16 cellular contexts compared by ENCODE assay signal in the genomic region with DNA sequence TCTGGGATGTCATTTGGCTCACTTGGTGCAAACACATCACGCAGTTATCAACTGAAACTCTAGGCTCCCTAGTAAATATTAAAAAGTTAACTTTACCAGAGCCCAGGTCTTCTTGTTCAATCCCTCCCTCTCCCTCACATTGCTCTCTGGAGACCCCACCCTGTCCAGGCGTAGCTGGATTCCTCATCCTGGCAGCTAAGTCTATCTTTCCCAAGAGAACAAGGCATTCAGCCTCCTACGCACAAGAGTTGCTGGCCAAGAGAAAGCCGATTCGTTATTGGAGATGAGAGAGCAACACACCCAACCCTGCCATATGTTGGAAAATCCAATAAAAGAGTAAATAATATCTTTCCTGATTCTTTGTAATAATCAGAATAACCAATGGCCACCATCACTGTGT.
"Had no signal": no experiment of that assay in that cellular context is flagged by ENCODE, and none has a peak within 500 bp of the region (broad histone marks: within the 10 kb centered on the region; RNA-seq: fewer than 3 reads in every experiment).

No MANE protein-coding gene starts in this region.

- H3K4me1 Mint-ChIP-seq: naive B cell had no signal

- H3K4me1 ChIP-seq: psoas muscle, right lobe of liver, stomach had no signal

- H3K27me3 ChIP-seq: right lobe of liver had no signal

- H3K27ac ChIP-seq: heart left ventricle, psoas muscle, right lobe of liver, stomach had no signal

- DNase-seq: effector memory CD4-positive, alpha-beta T cell; heart left ventricle; hippocampal formation; left colon; mesendoderm; naive B cell; psoas muscle; retina; right lobe of liver; small intestine; stimulated activated CD4-positive, alpha-beta T cell treated with anti-CD3 and anti-CD28 coated beads, Interleukin-12 subunit alpha, Interleukin-12 subunit beta, amount 100 ng/mL, for 4 hours; stimulated activated naive CD4-positive, alpha-beta T cell; stomach; substantia nigra; trophoblast cell had no signal

- H3K36me3 ChIP-seq: heart left ventricle, right lobe of liver, stomach had no signal

- H3K27ac Mint-ChIP-seq: naive B cell had no signal

- H3K9me3 ChIP-seq: heart left ventricle, psoas muscle, right lobe of liver, stomach had no signal

- H3K4me3 Mint-ChIP-seq: naive B cell, nephron had no signal

- H3K4me3 ChIP-seq: heart left ventricle, psoas muscle, right lobe of liver, stomach had no signal

- H3K36me3 Mint-ChIP-seq: naive B cell had no signal
